ENCODE assay signal across 1 cellular context in genomic region chr19:48290341-48290922, GRCh38.
TF ChIP-seq lines count a peak whose summit lies in the region.

No MANE protein-coding gene starts in this region.

TF ChIP-seq in endothelial cell of umbilical vein, 7 proteins besides CTCF, POLR2A, EP300 and RAD21 (continued from another document):
- no peak for TF ChIP-seq MYC (IDR thresholded peaks at IDR 0.05; ENCODE audit: low read depth, low read length)
- TF ChIP-seq GATA2 (IDR thresholded peaks at IDR 0.05; ENCODE audit: insufficient read depth, insufficient read length, low read depth, low read length): peak; percentile 66
- no peak for TF ChIP-seq JUN (IDR thresholded peaks at IDR 0.05; ENCODE audit: borderline replicate concordance, insufficient read depth, insufficient read length, low read depth)
- TF ChIP-seq MAX (IDR thresholded peaks at IDR 0.05; ENCODE audit: insufficient read depth, insufficient read length): no peak
